ENCODE assay signal across 8 cellular contexts in genomic region chr2:62306751-62307468, GRCh38.
DNase-seq lines count a peak whose midpoint lies in the region; ATAC-seq and TF ChIP-seq lines count a peak whose summit lies in the region.

No MANE protein-coding gene starts in this region.

- intact Hi-C loops in lower lobe of right lung (cut with DNase I) = no loop called here
- intact Hi-C loops in uterus (cut with DNase I; ENCODE audit: low total_unique reads) = no loop called here
- intact Hi-C loops in dorsolateral prefrontal cortex (cut with DNase I) = no loop called here

- peaks cover 11% of the 10 kb centered on the region for H3K36me3 Mint-ChIP-seq in activated T-helper 17 cell treated with anti-CD3 and anti-CD28 coated beads, Interleukin-2, amount 50 U/mL, for 72 hours (ENCODE audit: low read depth)

- H3K9me3 ChIP-seq in lower lobe of right lung (no peaks in the 10 kb centered on the region), uterus (no peaks in the 10 kb centered on the region)

- H3K9me3 Mint-ChIP-seq in activated T-helper 17 cell treated with anti-CD3 and anti-CD28 coated beads, Interleukin-2, amount 50 U/mL, for 72 hours = no peaks in the 10 kb centered on the region

- peaks cover 65% of the 10 kb centered on the region for H3K4me1 Mint-ChIP-seq in activated T-helper 17 cell treated with anti-CD3 and anti-CD28 coated beads, Interleukin-2, amount 50 U/mL, for 72 hours

- no peaks in the 10 kb centered on the region for H3K27me3 Mint-ChIP-seq in activated T-helper 17 cell treated with anti-CD3 and anti-CD28 coated beads, Interleukin-2, amount 50 U/mL, for 72 hours

- H3K4me3 ChIP-seq in GM12864 (ENCODE audit: low read depth, low read length) (no peak overlapping the region; the same call in 1 of the 2 replicates), lower lobe of right lung (no peak overlapping the region), uterus (no peak overlapping the region), dorsolateral prefrontal cortex (no peak overlapping the region)

- no peaks in the 10 kb centered on the region for H3K36me3 ChIP-seq in lower lobe of right lung
- H3K36me3 ChIP-seq in uterus = no peaks in the 10 kb centered on the region

- H3K4me1 ChIP-seq in lower lobe of right lung (peaks cover 63% of the 10 kb centered on the region), uterus (no peaks in the 10 kb centered on the region)

- DNase-seq in GM12864 (ENCODE audit: low read depth) = peak; percentile 59
- DNase-seq in H4 (ENCODE audit: low spot score) = peak; percentile 69
- DNase-seq in NCI-H226 = peak; percentile 25
- no peak for DNase-seq in lower lobe of right lung
- peak in 1 of 2 donors; percentile 25 for DNase-seq in uterus
- DNase-seq in cortex of kidney (lab: John Stamatoyannopoulos, UW) = no peak
- no peak for DNase-seq in dorsolateral prefrontal cortex

- no peak for TF ChIP-seq CTCF in GM12864 (IDR thresholded peaks at IDR 0.05; ENCODE audit: low read depth, low read length, missing control alignments)
- TF ChIP-seq CTCF in lower lobe of right lung (IDR thresholded peaks at IDR 0.05) = no peak
- no peak for TF ChIP-seq CTCF in uterus (IDR thresholded peaks at IDR 0.05)
- TF ChIP-seq CTCF in dorsolateral prefrontal cortex (IDR thresholded peaks at IDR 0.05 in 54 of 56, conservative IDR thresholded peaks at IDR 0.05 in 2 of 56; ENCODE audit: low read depth in 1 of 56, partially characterized antibody in 56 of 56) = no peak

- peak overlapping the region; percentile 73 for H3K4me3 Mint-ChIP-seq in activated T-helper 17 cell treated with anti-CD3 and anti-CD28 coated beads, Interleukin-2, amount 50 U/mL, for 72 hours

- H3K27ac ChIP-seq in lower lobe of right lung (peak overlapping the region; percentile 56), uterus (peak overlapping the region; percentile 62 to 71), dorsolateral prefrontal cortex (no peak overlapping the region)

- peak; percentile 62 for ATAC-seq in activated T-helper 17 cell treated with anti-CD3 and anti-CD28 coated beads, Interleukin-2, amount 50 U/mL, for 72 hours (replicated peaks)
- ATAC-seq in lower lobe of right lung = peak; percentile 66 to 72

- H3K27ac Mint-ChIP-seq in activated T-helper 17 cell treated with anti-CD3 and anti-CD28 coated beads, Interleukin-2, amount 50 U/mL, for 72 hours = peak overlapping the region; percentile 95

- no peak for TF ChIP-seq POLR2A in uterus (IDR thresholded peaks at IDR 0.05)

- H3K27me3 ChIP-seq in lower lobe of right lung (ENCODE audit: low read depth) (no peaks in the 10 kb centered on the region), uterus (no peaks in the 10 kb centered on the region), dorsolateral prefrontal cortex (peaks cover 0 to 5% (median 0%) of the 10 kb centered on the region in 45 donors)

Comparison
In these comparisons a context has a peak if more than half of its experiments do, and no peak if none do; other contexts are left out.
1. DNase-seq: peak in GM12864 (single experiment), H4 (single experiment) and NCI-H226 (single experiment); none in lower lobe of right lung (single experiment), cortex of kidney (single experiment) and dorsolateral prefrontal cortex (0 of 10).
2. H3K27ac ChIP-seq: peak in lower lobe of right lung (single experiment) and uterus (2 of 2); none in dorsolateral prefrontal cortex (0 of 59).